ENCODE assay signal across 9 cellular contexts in the genomic region with DNA sequence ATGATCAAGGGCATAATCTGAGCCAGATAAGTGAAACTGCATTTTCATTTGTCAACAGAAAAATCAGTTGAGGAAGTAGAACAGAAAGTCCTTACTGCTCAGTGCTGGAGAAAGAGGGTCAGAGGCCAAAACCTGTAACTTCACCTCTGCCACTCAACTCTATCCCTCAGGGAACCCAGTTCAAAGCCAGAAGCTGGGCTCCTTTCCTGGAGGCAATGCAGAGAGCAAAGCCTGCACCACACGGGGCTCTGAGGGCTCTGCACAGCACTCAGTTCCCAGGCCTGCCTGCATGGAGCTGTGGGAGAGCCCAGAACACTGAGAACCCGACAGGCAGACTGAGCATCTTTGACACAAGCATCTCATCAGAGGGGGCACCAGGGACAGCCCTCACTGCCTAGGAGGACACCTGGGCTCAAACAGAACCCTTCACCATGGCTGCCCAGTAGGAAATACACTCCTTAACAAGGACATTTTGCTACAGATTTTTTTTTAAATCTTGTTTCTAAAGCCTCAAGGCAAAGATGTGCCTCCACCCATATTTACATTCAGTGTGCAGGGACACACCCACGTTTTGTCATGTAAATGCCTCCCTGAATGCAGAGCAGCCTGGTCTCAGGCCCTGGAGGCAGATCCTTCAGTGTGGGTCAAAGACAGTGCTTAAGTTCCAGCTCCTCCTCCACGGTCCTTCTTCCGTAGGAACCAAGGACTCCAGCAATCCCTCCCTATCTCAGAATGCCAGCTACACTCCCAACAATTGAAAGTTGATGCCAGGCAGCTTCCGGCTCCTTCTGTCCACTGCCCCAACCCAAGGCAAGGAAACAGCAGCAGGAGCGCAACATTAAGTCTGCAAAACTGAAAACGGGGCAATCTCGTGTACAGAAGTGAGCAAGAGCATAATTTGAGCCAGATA. TPM values are rescaled to one million over a fixed set of nuclear protein-coding genes. Genes with fewer than 3 reads are reported as not detected.
DNase-seq lines count a peak whose midpoint lies in the region; ATAC-seq and TF ChIP-seq lines count a peak whose summit lies in the region.
"Had no signal": no experiment of that assay in that cellular context is flagged by ENCODE, and none has a peak within 500 bp of the region (broad histone marks: within the 10 kb centered on the region; RNA-seq: fewer than 3 reads in every experiment).

No MANE protein-coding gene starts in this region.

- ATAC-seq in GM18505 (IDR thresholded peaks at IDR 0.05; ENCODE audit: unreplicated experiment) (peak; percentile 0), HG02759 (IDR thresholded peaks at IDR 0.05; ENCODE audit: unreplicated experiment) (peak; percentile 2), natural killer cell (no peak), HG03039 (IDR thresholded peaks at IDR 0.05; ENCODE audit: unreplicated experiment) (no peak)

- H3K4me1 ChIP-seq in sigmoid colon = peaks cover 0 to 5% (median 1%) of the 10 kb centered on the region in 4 donors

- H3K9me3 Mint-ChIP-seq in activated naive CD8-positive, alpha-beta T cell treated with anti-CD3 and anti-CD28 coated beads for 36 hours = no peaks in the 10 kb centered on the region
- no peaks in the 10 kb centered on the region for H3K9me3 Mint-ChIP-seq in natural killer cell

- no peaks in the 10 kb centered on the region for H3K27me3 Mint-ChIP-seq in activated naive CD8-positive, alpha-beta T cell treated with anti-CD3 and anti-CD28 coated beads for 36 hours
- H3K27me3 Mint-ChIP-seq in natural killer cell (ENCODE audit: low read depth in 2 of 2) = no peaks in the 10 kb centered on the region

- intact Hi-C loops in natural killer cell (cut with micrococcal nuclease) (no loop called here), sigmoid colon (cut with DNase I) (loop anchor here (2.0 to 10.0 kb wide), 2 partner anchors 85 to 163 kb away; no protein-coding TSS in a partner anchor)

- peaks cover 29% of the 10 kb centered on the region for H3K36me3 Mint-ChIP-seq in activated naive CD8-positive, alpha-beta T cell treated with anti-CD3 and anti-CD28 coated beads for 36 hours
- H3K36me3 Mint-ChIP-seq in natural killer cell = no peaks in the 10 kb centered on the region

- H3K36me3 ChIP-seq in sigmoid colon = peaks cover 0 to 29% (median 2%) of the 10 kb centered on the region in 4 donors

- TF ChIP-seq CTCF in natural killer cell (IDR thresholded peaks at IDR 0.05) (no peak), sigmoid colon (IDR thresholded peaks at IDR 0.05) (no peak)

- no peak for TF ChIP-seq POLR2A in GM18505 (IDR thresholded peaks at IDR 0.05; ENCODE audit: borderline replicate concordance, extremely low read depth, insufficient read depth, insufficient read length)
- TF ChIP-seq POLR2A in sigmoid colon (IDR thresholded peaks at IDR 0.05) = no peak

- DNase-seq in activated naive CD8-positive, alpha-beta T cell treated with anti-CD3 and anti-CD28 coated beads for 36 hours = no peak
- DNase-seq in natural killer cell (no peak), sigmoid colon (no peak), NCI-H82 (lab: John Stamatoyannopoulos, UW) (no peak)
- no peak for DNase-seq in effector CD4-positive, alpha-beta T cell
- DNase-seq: NCI-H2081 treated with DMSO at 0.1 percent for 48 hours had no signal

- 60 to 65% methylated on average over 9 of the region's 9 CpGs for WGBS in sigmoid colon, 2 donors

- peak overlapping the region; percentile 78 for H3K27ac Mint-ChIP-seq in activated naive CD8-positive, alpha-beta T cell treated with anti-CD3 and anti-CD28 coated beads for 36 hours
- peak overlapping the region; percentile 85 for H3K27ac Mint-ChIP-seq in natural killer cell

- TF ChIP-seq EP300 in sigmoid colon (IDR thresholded peaks at IDR 0.05) = no peak

- H3K9me3 ChIP-seq in sigmoid colon = no peaks in the 10 kb centered on the region

- no peak overlapping the region for H3K4me3 ChIP-seq in sigmoid colon

- H3K4me3 Mint-ChIP-seq in activated naive CD8-positive, alpha-beta T cell treated with anti-CD3 and anti-CD28 coated beads for 36 hours = no peak overlapping the region
- peak overlapping the region; percentile 68 for H3K4me3 Mint-ChIP-seq in natural killer cell

- H3K27ac ChIP-seq in sigmoid colon = peak overlapping the region in 2 of 4 donors; percentile 25 to 53

- peaks cover 40% of the 10 kb centered on the region for H3K4me1 Mint-ChIP-seq in activated naive CD8-positive, alpha-beta T cell treated with anti-CD3 and anti-CD28 coated beads for 36 hours
- peaks cover 20 to 34% of the 10 kb centered on the region in 2 donors for H3K4me1 Mint-ChIP-seq in natural killer cell

- no peaks in the 10 kb centered on the region for H3K27me3 ChIP-seq in sigmoid colon

RNA-seq across cellular contexts. Expression of a gene that starts 6.6 kb away (rescaled TPM):
- 10 to 100 TPM; 34.1 to 35.8 TPM for total RNA-seq in activated naive CD8-positive, alpha-beta T cell treated with anti-CD3 and anti-CD28 coated beads for 36 hours
- total RNA-seq in natural killer cell (100 to 1,000 TPM in 1 of 3 donors, 10 to 100 TPM in 2; 65.1 to 106 (median 84.5) TPM), sigmoid colon (10 to 100 TPM; 41.0 to 53.1 (median 42.5) TPM)
- polyA plus RNA-seq in sigmoid colon = 10 to 100 TPM; 35.4 to 83.9 (median 43.9) TPM

RNA-seq across cellular contexts. Expression of a gene that starts 49.4 kb away (rescaled TPM):
- total RNA-seq in activated naive CD8-positive, alpha-beta T cell treated with anti-CD3 and anti-CD28 coated beads for 36 hours = 10 to 100 TPM; 24.5 to 27.3 TPM
- total RNA-seq in natural killer cell (10 to 100 TPM; 13.5 to 17.0 (median 15.4) TPM), sigmoid colon (10 to 100 TPM; 12.8 to 18.0 (median 15.2) TPM)
- polyA plus RNA-seq in sigmoid colon = 10 to 100 TPM in 2 of 3 donors, 1 to 10 TPM in 1; 6.6 to 19.7 (median 13.7) TPM

Comparison
In these comparisons a context has a peak if more than half of its experiments do, and no peak if none do; other contexts are left out.
1. ATAC-seq: peak in GM18505 (single experiment) and HG02759 (single experiment); none in natural killer cell (0 of 3) and HG03039 (single experiment).